10 cellular contexts compared by ENCODE assay signal in the genomic region with DNA sequence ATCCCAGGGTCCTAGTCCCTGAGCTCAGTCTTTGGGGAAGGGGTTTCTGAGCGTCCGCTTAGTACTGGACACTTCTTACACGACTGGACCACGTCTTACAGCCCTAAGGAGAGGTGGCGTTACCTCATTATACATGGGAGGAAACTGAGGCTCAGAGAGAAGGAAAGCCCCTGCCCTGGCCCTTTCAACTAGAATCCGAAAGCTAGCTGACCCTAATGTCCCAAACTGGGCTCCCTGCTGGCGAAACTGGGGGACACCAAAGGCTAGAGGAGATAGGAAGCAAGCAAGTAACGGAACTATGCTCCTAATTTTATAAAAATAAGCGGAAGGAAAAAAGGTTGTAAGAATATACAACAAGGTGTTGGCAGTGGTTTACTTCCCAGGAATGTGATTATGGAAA. TPM values are rescaled to one million over a fixed set of nuclear protein-coding genes. Genes with fewer than 3 reads are reported as not detected.
A peak's percentile ranks its signal among the peaks of the same experiment; 100 is the strongest.
DNase-seq lines count a peak whose midpoint lies in the region; ATAC-seq and TF ChIP-seq lines count a peak whose summit lies in the region.
"Had no signal": no experiment of that assay in that cellular context is flagged by ENCODE, and none has a peak within 500 bp of the region (broad histone marks: within the 10 kb centered on the region; RNA-seq: fewer than 3 reads in every experiment).

No MANE protein-coding gene starts in this region.

- no peak overlapping the region for H3K27ac Mint-ChIP-seq in activated naive CD8-positive, alpha-beta T cell treated with anti-CD3 and anti-CD28 coated beads, Interleukin-2, amount 50 U/mL, for 24 hours

- no peak for TF ChIP-seq RAD21 in HCT116 (IDR thresholded peaks at IDR 0.05; ENCODE audit: low read depth)

- RAD21 ChIA-PET in HCT116 (lab: Charles Lee; ENCODE audit: low non-redundant PET in 1 of 2, low total read pairs in 2 of 2, uncharacterized antibody in 2 of 2, unreplicated experiment in 2 of 2) = interaction anchor here in 1 of 2 experiments (1.1 kb wide), 1 partner anchor 136 kb away, joined by 3 read pairs; no protein-coding TSS in a partner anchor

- no peaks in the 10 kb centered on the region for H4K20me1 ChIP-seq in HCT116 (ENCODE audit: insufficient read depth)

- CTCF ChIA-PET in HCT116 (lab: Charles Lee) = interaction anchor here (0.7 kb wide), 1 partner anchor 69 kb away, joined by 3 read pairs; no protein-coding TSS in a partner anchor

- no peak for TF ChIP-seq POLR2A in HCT116 (IDR thresholded peaks at IDR 0.05; ENCODE audit: borderline replicate concordance, extremely low read depth, insufficient read depth, insufficient read length)

- no peaks in the 10 kb centered on the region for H3K9me3 Mint-ChIP-seq in activated naive CD8-positive, alpha-beta T cell treated with anti-CD3 and anti-CD28 coated beads, Interleukin-2, amount 50 U/mL, for 24 hours

- BruUV-seq in HCT116 (replicated peaks; lab: Mats Ljungman, UMichigan) = no TSS peak

- peak overlapping the region; percentile 67 for H3K4me3 ChIP-seq in ACC112 (ENCODE audit: low read depth, low read length)
- peak overlapping the region; percentile 39 to 62 for H3K4me3 ChIP-seq in HCT116 (replicated peaks in 1 of 2; ENCODE audit: low read depth in 1 of 2, low read length in 2 of 2)
- H3K4me3 ChIP-seq in lower lobe of right lung = peak overlapping the region; percentile 49
- H3K4me3 ChIP-seq: body of pancreas had no signal

- H3K79me2 ChIP-seq in ACC112 (ENCODE audit: control insufficient read depth, insufficient read depth, low read length, unreplicated experiment) (no peaks in the 10 kb centered on the region), HCT116 (ENCODE audit: insufficient read depth, low read length) (no peaks in the 10 kb centered on the region)

- POLR2A ChIA-PET in HCT116 (lab: Charles Lee) = interaction anchor here (0.7 kb wide), 1 partner anchor 479 kb away, joined by 3 read pairs; no protein-coding TSS in a partner anchor

- H3K4me1 ChIP-seq in ACC112 (ENCODE audit: control insufficient read depth, insufficient read depth, low read length, unreplicated experiment) (peaks cover 18% of the 10 kb centered on the region), HCT116 (ENCODE audit: control insufficient read depth in 1 of 2, insufficient read depth in 2 of 2, low read length in 2 of 2) (peaks cover 3 to 23% of the 10 kb centered on the region in 2 experiments; a peak in 3 of 4 replicates), lower lobe of right lung (peaks cover 16% of the 10 kb centered on the region)

- ATAC-seq in HCT116 (no peak), lower lobe of right lung (no peak), HG03378 (IDR thresholded peaks at IDR 0.05; ENCODE audit: unreplicated experiment) (no peak)
- ATAC-seq in activated naive CD8-positive, alpha-beta T cell treated with anti-CD3 and anti-CD28 coated beads, Interleukin-2, amount 50 U/mL, for 24 hours = no peak

- H3K36me3 ChIP-seq in ACC112 (ENCODE audit: insufficient read depth, low read length) = no peaks in the 10 kb centered on the region
- H3K36me3 ChIP-seq in HCT116 (ENCODE audit: control insufficient read depth in 1 of 2, insufficient read depth in 2 of 2, low read length in 2 of 2) = no peaks in the 10 kb centered on the region
- H3K36me3 ChIP-seq in lower lobe of right lung = no peaks in the 10 kb centered on the region
- H3K36me3 ChIP-seq: thoracic aorta had no signal

- intact Hi-C loops in HCT116 (cut with micrococcal nuclease) (no loop called here), lower lobe of right lung (cut with DNase I) (no loop called here)

- peaks cover 24% of the 10 kb centered on the region for H3K4me1 Mint-ChIP-seq in activated naive CD8-positive, alpha-beta T cell treated with anti-CD3 and anti-CD28 coated beads, Interleukin-2, amount 50 U/mL, for 24 hours

- no peaks in the 10 kb centered on the region for H3K9me2 ChIP-seq in HCT116 (ENCODE audit: insufficient read depth)

- DNase-seq in HCT116 (ENCODE audit: low read depth, low spot score) (no peak), lower lobe of right lung (no peak), activated gamma-delta T cell (lab: John Stamatoyannopoulos, UW) (no peak), DMS114 treated with DMSO at 0.1 percent for 48 hours (lab: John Stamatoyannopoulos, UW; ENCODE audit: unreplicated experiment) (no peak), globus pallidus (ENCODE audit: low spot score) (no peak)
- DNase-seq in activated naive CD8-positive, alpha-beta T cell treated with anti-CD3 and anti-CD28 coated beads, Interleukin-2, amount 50 U/mL, for 24 hours = no peak

- TF ChIP-seq CTCF in HCT116 (IDR thresholded peaks at IDR 0.05 in 2 of 3, conservative IDR thresholded peaks at IDR 0.05 in 1 of 3; ENCODE audit: borderline replicate concordance in 1 of 3, insufficient read depth in 1 of 3, low read depth in 2 of 3, low read length in 2 of 3) (no peak), lower lobe of right lung (IDR thresholded peaks at IDR 0.05) (no peak)

- H3K27me3 ChIP-seq in ACC112 (ENCODE audit: insufficient read depth, low read length) = peaks cover 55% of the 10 kb centered on the region
- no peaks in the 10 kb centered on the region for H3K27me3 ChIP-seq in HCT116 (ENCODE audit: insufficient read depth, low read length)
- H3K27me3 ChIP-seq in lower lobe of right lung (ENCODE audit: low read depth) = peaks cover 80% of the 10 kb centered on the region

- H3K27ac ChIP-seq in ACC112 (ENCODE audit: low read depth, low read length) = no peak overlapping the region
- H3K27ac ChIP-seq in HCT116 (ENCODE audit: low read depth, low read length) = no peak overlapping the region
- no peak overlapping the region for H3K27ac ChIP-seq in lower lobe of right lung
- H3K27ac ChIP-seq: body of pancreas, thoracic aorta had no signal

- H2AFZ ChIP-seq in ACC112 (ENCODE audit: low read length, unreplicated experiment) (no peak overlapping the region), HCT116 (ENCODE audit: low read depth, low read length, poor library complexity, severe bottlenecking) (peak overlapping the region; percentile 90)

- no peaks in the 10 kb centered on the region for H3K9me3 ChIP-seq in HCT116 (ENCODE audit: control insufficient read depth in 1 of 2, insufficient read depth in 1 of 2, low read depth in 1 of 2, low read length in 2 of 2)
- no peaks in the 10 kb centered on the region for H3K9me3 ChIP-seq in lower lobe of right lung
- H3K9me3 ChIP-seq: body of pancreas, thoracic aorta had no signal

- peaks cover 75% of the 10 kb centered on the region for H3K27me3 Mint-ChIP-seq in activated naive CD8-positive, alpha-beta T cell treated with anti-CD3 and anti-CD28 coated beads, Interleukin-2, amount 50 U/mL, for 24 hours

- no peaks in the 10 kb centered on the region for H3K36me3 Mint-ChIP-seq in activated naive CD8-positive, alpha-beta T cell treated with anti-CD3 and anti-CD28 coated beads, Interleukin-2, amount 50 U/mL, for 24 hours (ENCODE audit: low read depth)

- peak overlapping the region; percentile 51 for H3K4me3 Mint-ChIP-seq in activated naive CD8-positive, alpha-beta T cell treated with anti-CD3 and anti-CD28 coated beads, Interleukin-2, amount 50 U/mL, for 24 hours

- peak overlapping the region; percentile 96 for H3K4me2 ChIP-seq in HCT116 (ENCODE audit: low read length)

- H3K9ac ChIP-seq in HCT116 (ENCODE audit: low read length) = peak overlapping the region; percentile 41; the same call in 1 of the 2 replicates

TF ChIP-seq in HCT116, 20 proteins besides CTCF, POLR2A, EP300 and RAD21 (continues in another document):
- TF ChIP-seq, protein P1, sequence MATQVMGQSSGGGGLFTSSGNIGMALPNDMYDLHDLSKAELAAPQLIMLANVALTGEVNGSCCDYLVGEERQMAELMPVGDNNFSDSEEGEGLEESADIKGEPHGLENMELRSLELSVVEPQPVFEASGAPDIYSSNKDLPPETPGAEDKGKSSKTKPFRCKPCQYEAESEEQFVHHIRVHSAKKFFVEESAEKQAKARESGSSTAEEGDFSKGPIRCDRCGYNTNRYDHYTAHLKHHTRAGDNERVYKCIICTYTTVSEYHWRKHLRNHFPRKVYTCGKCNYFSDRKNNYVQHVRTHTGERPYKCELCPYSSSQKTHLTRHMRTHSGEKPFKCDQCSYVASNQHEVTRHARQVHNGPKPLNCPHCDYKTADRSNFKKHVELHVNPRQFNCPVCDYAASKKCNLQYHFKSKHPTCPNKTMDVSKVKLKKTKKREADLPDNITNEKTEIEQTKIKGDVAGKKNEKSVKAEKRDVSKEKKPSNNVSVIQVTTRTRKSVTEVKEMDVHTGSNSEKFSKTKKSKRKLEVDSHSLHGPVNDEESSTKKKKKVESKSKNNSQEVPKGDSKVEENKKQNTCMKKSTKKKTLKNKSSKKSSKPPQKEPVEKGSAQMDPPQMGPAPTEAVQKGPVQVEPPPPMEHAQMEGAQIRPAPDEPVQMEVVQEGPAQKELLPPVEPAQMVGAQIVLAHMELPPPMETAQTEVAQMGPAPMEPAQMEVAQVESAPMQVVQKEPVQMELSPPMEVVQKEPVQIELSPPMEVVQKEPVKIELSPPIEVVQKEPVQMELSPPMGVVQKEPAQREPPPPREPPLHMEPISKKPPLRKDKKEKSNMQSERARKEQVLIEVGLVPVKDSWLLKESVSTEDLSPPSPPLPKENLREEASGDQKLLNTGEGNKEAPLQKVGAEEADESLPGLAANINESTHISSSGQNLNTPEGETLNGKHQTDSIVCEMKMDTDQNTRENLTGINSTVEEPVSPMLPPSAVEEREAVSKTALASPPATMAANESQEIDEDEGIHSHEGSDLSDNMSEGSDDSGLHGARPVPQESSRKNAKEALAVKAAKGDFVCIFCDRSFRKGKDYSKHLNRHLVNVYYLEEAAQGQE (IDR thresholded peaks at IDR 0.05; ENCODE audit: low read depth) = no peak
- no peak for TF ChIP-seq TCF7L2 (IDR thresholded peaks at IDR 0.05; ENCODE audit: borderline replicate concordance, extremely low read depth, insufficient read depth, insufficient read length)
- TF ChIP-seq SIN3A (IDR thresholded peaks at IDR 0.05; ENCODE audit: low read depth) = no peak
- TF ChIP-seq CEBPB (IDR thresholded peaks at IDR 0.05; ENCODE audit: low read depth) = no peak
- TF ChIP-seq ELF1 (IDR thresholded peaks at IDR 0.05; ENCODE audit: borderline replicate concordance, low read depth) = no peak
- TF ChIP-seq SP1 (IDR thresholded peaks at IDR 0.05; ENCODE audit: low read depth) = no peak

RNA-seq across cellular contexts. Expression of a gene that starts 14.2 kb away (rescaled TPM):
- total RNA-seq in HCT116 (2021; ENCODE audit: unreplicated experiment) (4.1 TPM), lower lobe of right lung (8.1 TPM)
- polyA plus RNA-seq in HCT116 (2012) = 2.1 and 3.5 TPM in 2 replicates

RNA-seq across cellular contexts. Expression of a gene that starts 50.1 kb away (rescaled TPM):
- 32.5 TPM for total RNA-seq in HCT116 (2021; ENCODE audit: unreplicated experiment)
- 15.7 and 16.6 TPM in 2 replicates for polyA plus RNA-seq in HCT116 (2012)
- total RNA-seq in lower lobe of right lung = 21.7 TPM

RNA-seq across cellular contexts. Expression of a gene that starts 50.2 kb away (rescaled TPM):
- total RNA-seq in HCT116 (2021; ENCODE audit: unreplicated experiment) = 88.6 TPM
- polyA plus RNA-seq in HCT116 (2012) = 57.7 and 79.3 TPM in 2 replicates
- total RNA-seq in lower lobe of right lung = 30.2 TPM

RNA-seq across cellular contexts. Expression of a gene that starts 54.8 kb away (rescaled TPM):
- not detected for total RNA-seq in HCT116 (2021; ENCODE audit: unreplicated experiment)
- polyA plus RNA-seq in HCT116 (2012) = 0.88 TPM in 1 of 2 replicates, not detected in the other
- 7.7 TPM for total RNA-seq in lower lobe of right lung
- total RNA-seq: body of pancreas, thoracic aorta had no signal

RNA-seq across cellular contexts. Expression of a gene that starts 54.9 kb away (rescaled TPM):
- total RNA-seq in HCT116 (2021; ENCODE audit: unreplicated experiment) = 84.5 TPM
- polyA plus RNA-seq in HCT116 (2012) = 94.5 and 120 TPM in 2 replicates
- total RNA-seq in lower lobe of right lung = 38.5 TPM
